1 cellular context compared by ENCODE assay signal in genomic region chr7:47293884-47294568, GRCh38.
TF ChIP-seq lines count a peak whose summit lies in the region.

No MANE protein-coding gene starts in this region.

TF ChIP-seq in HepG2, 621 proteins besides CTCF, POLR2A, EP300 and RAD21 (continued from another document):
- no peak for TF ChIP-seq ELK4 (CRISPR knock-in tag; IDR thresholded peaks at IDR 0.05; ENCODE audit: borderline replicate concordance)
- no peak for TF ChIP-seq ZNF572 (CRISPR knock-in tag; IDR thresholded peaks at IDR 0.05)
- no peak for TF ChIP-seq CHD2 (IDR thresholded peaks at IDR 0.05; ENCODE audit: low read depth, low read length)
